8 cellular contexts compared by ENCODE assay signal in genomic region chr20:51594999-51595532, GRCh38. TPM values are rescaled to one million over a fixed set of nuclear protein-coding genes. Genes with fewer than 3 reads are reported as not detected.
DNase-seq lines count a peak whose midpoint lies in the region; ATAC-seq, FAIRE-seq and TF ChIP-seq lines count a peak whose summit lies in the region.

No MANE protein-coding gene starts in this region.

- H3K27me3 ChIP-seq in H7 (ENCODE audit: control insufficient read depth, insufficient read depth, low read length) (no peaks in the 10 kb centered on the region), testis (no peaks in the 10 kb centered on the region)

- peak; percentile 86 for ATAC-seq in activated T-helper 17 cell treated with anti-CD3 and anti-CD28 coated beads, Interleukin-2, amount 50 U/mL, for 72 hours (replicated peaks)

- H3K4me1 Mint-ChIP-seq in activated T-helper 17 cell treated with anti-CD3 and anti-CD28 coated beads, Interleukin-2, amount 50 U/mL, for 72 hours: peaks cover 21% of the 10 kb centered on the region

- H3K36me3 Mint-ChIP-seq in activated T-helper 17 cell treated with anti-CD3 and anti-CD28 coated beads, Interleukin-2, amount 50 U/mL, for 72 hours (ENCODE audit: low read depth): no peaks in the 10 kb centered on the region

- peak overlapping the region; percentile 76 for H3K27ac Mint-ChIP-seq in activated T-helper 17 cell treated with anti-CD3 and anti-CD28 coated beads, Interleukin-2, amount 50 U/mL, for 72 hours

- peak overlapping the region; percentile 58 for H3K4me3 Mint-ChIP-seq in activated T-helper 17 cell treated with anti-CD3 and anti-CD28 coated beads, Interleukin-2, amount 50 U/mL, for 72 hours

- H3K27me3 Mint-ChIP-seq in activated T-helper 17 cell treated with anti-CD3 and anti-CD28 coated beads, Interleukin-2, amount 50 U/mL, for 72 hours: peaks cover 9% of the 10 kb centered on the region

- no peak for TF ChIP-seq POLR2A in testis (IDR thresholded peaks at IDR 0.05)

- H3K36me3 ChIP-seq in H7 (replicated peaks; ENCODE audit: control insufficient read depth, insufficient read depth, low read length): no peaks in the 10 kb centered on the region
- no peaks in the 10 kb centered on the region for H3K36me3 ChIP-seq in testis (ENCODE audit: low read depth, missing control alignments)

- no peaks in the 10 kb centered on the region for H3K9me3 ChIP-seq in testis

- H3K4me3 ChIP-seq in H7 (ENCODE audit: insufficient read depth, low read depth, low read length) (no peak overlapping the region), fibroblast of villous mesenchyme (ENCODE audit: low read depth, low read length) (no peak overlapping the region), testis (no peak overlapping the region)

- no peaks in the 10 kb centered on the region for H3K4me1 ChIP-seq in testis

- peak; percentile 95 for TF ChIP-seq CTCF in fibroblast of villous mesenchyme (IDR thresholded peaks at IDR 0.05; ENCODE audit: insufficient read depth, low read depth, low read length)
- TF ChIP-seq CTCF in testis (IDR thresholded peaks at IDR 0.05): peak; percentile 72 to 93 (median 85)

- DNase-seq in H7: peak; percentile 83
- DNase-seq in M059J (ENCODE audit: low read depth): peak; percentile 87
- DNase-seq in SHP77 (lab: John Stamatoyannopoulos, UW): peak; percentile 57 to 83
- peak; percentile 89 for DNase-seq in fibroblast of villous mesenchyme (ENCODE audit: low read depth)
- DNase-seq in occipital lobe (lab: John Stamatoyannopoulos, UW): peak; percentile 86
- DNase-seq in testis: peak; percentile 94

- intact Hi-C loops in testis (cut with DNase I; ENCODE audit: low total_unique reads): loop anchor here (10.0 kb wide), 1 partner anchor 220 kb away; no protein-coding TSS in a partner anchor

- H3K9me3 Mint-ChIP-seq in activated T-helper 17 cell treated with anti-CD3 and anti-CD28 coated beads, Interleukin-2, amount 50 U/mL, for 72 hours: no peaks in the 10 kb centered on the region

- WGBS in testis, 2 donors: 29 to 34% methylated on average over 14 of the region's 14 CpGs

- H3K27ac ChIP-seq in testis: no peak overlapping the region

- FAIRE-seq in G401.6 (lab: Jason Lieb, UNC): peak; percentile 91

RNA-seq across cellular contexts. Expression of gene NFATC2, which starts 52.5 kb away (rescaled TPM):
- total RNA-seq in H7 (2014; rRNA removed; shearing (Covaris generic)): 0.28 and 0.48 TPM in 2 replicates
- 0.25 TPM in 1 of 2 replicates, not detected in the other for total RNA-seq in M059J (2014; rRNA removed; shearing (Covaris generic))
- total RNA-seq in activated T-helper 17 cell treated with anti-CD3 and anti-CD28 coated beads, Interleukin-2, amount 50 U/mL, for 72 hours: 10 to 100 TPM; 29.4 to 41.1 TPM
- under 0.01 and 0.64 TPM in 2 replicates for total RNA-seq in fibroblast of villous mesenchyme
- total RNA-seq in occipital lobe: 0.47 TPM
- 1 to 10 TPM; 5.4 to 6.5 TPM for total RNA-seq in testis
- polyA plus RNA-seq in testis (ENCODE audit: insufficient read depth, low read depth, low replicate concordance): 7.5 TPM

Comparison
In these comparisons a context has a peak if more than half of its experiments do, and no peak if none do; other contexts are left out.
1. RNA of gene NFATC2, which starts 52.5 kb away (total RNA-seq): 29.4 to 41.1 TPM in activated T-helper 17 cell treated with anti-CD3 and anti-CD28 coated beads, Interleukin-2, amount 50 U/mL, for 72 hours; 5.4 to 6.5 TPM in testis, 0.47 TPM in occipital lobe (single experiment), 0.28 to 0.48 TPM in H7, 0.25 TPM in M059J and under 0.01 to 0.64 TPM in fibroblast of villous mesenchyme; every median in the first group is over 4 times any median in the second.
2. Peak in every context shown above with its lines, with median percentiles within 50 percentile points of each other: DNase-seq.